ENCODE assay signal across 8 cellular contexts in genomic region chr7:88218428-88218745, GRCh38. TPM values are rescaled to one million over a fixed set of nuclear protein-coding genes. Genes with fewer than 3 reads are reported as not detected.
DNase-seq lines count a peak whose midpoint lies in the region; ATAC-seq and TF ChIP-seq lines count a peak whose summit lies in the region.

No MANE protein-coding gene starts in this region.

- CTCF ChIA-PET in activated naive CD4-positive, alpha-beta T cell treated with anti-CD3 and anti-CD28 coated beads, Interleukin-2, amount 10 ng/mL, durations not matched to agents 7 days and 5 days (lab: Charles Lee), result interaction anchor here (1.2 kb wide), 1 partner anchor 9 kb away, joined by 3 read pairs; no protein-coding TSS in a partner anchor

- H3K9me3 Mint-ChIP-seq in activated naive CD4-positive, alpha-beta T cell treated with anti-CD3 and anti-CD28 coated beads, Interleukin-2, amount 10 ng/mL, durations not matched to agents 7 days and 5 days, result no peaks in the 10 kb centered on the region

- no peaks in the 10 kb centered on the region for H3K9me3 ChIP-seq in mesodermal cell (ENCODE audit: control insufficient read depth, low read length)
- no peaks in the 10 kb centered on the region for H3K9me3 ChIP-seq in upper lobe of left lung

- no peaks in the 10 kb centered on the region for H3K4me1 ChIP-seq in mesodermal cell (ENCODE audit: control insufficient read depth, insufficient read depth, low read length, poor library complexity, severe bottlenecking)
- H3K4me1 ChIP-seq in upper lobe of left lung, result peaks cover 16 to 29% (median 22%) of the 10 kb centered on the region in 4 donors

- H3K27ac ChIP-seq in mesodermal cell (ENCODE audit: low read depth, low read length, severe bottlenecking), result no peak overlapping the region
- H3K27ac ChIP-seq in upper lobe of left lung, result peak overlapping the region; percentile 89 to 96 (median 91)

- H3K36me3 ChIP-seq in mesodermal cell (ENCODE audit: control insufficient read depth, insufficient read depth, low read length), result peaks cover 35% of the 10 kb centered on the region
- H3K36me3 ChIP-seq in upper lobe of left lung, result peaks cover 0 to 36% (median 9%) of the 10 kb centered on the region in 4 donors

- H3K27ac Mint-ChIP-seq in activated naive CD4-positive, alpha-beta T cell treated with anti-CD3 and anti-CD28 coated beads, Interleukin-2, amount 10 ng/mL, durations not matched to agents 7 days and 5 days, result peak overlapping the region; percentile 91

- WGBS in mesodermal cell (ENCODE audit: insufficient coverage in 2 of 2), 2 experiments, result 72 to 86% methylated on average over 3 to 4 of the region's 5 CpGs
- 42 to 46% methylated on average over 5 of the region's 5 CpGs for WGBS in upper lobe of left lung, 2 donors

- DNase-seq in activated naive CD4-positive, alpha-beta T cell treated with anti-CD3 and anti-CD28 coated beads, Interleukin-2, amount 10 ng/mL, durations not matched to agents 7 days and 5 days, result no peak
- no peak for DNase-seq in activated naive CD4-positive, alpha-beta T cell (lab: John Stamatoyannopoulos, UW)
- no peak for DNase-seq in astrocyte of the cerebellum (ENCODE audit: low read depth)
- DNase-seq in upper lobe of left lung, result no peak
- no peak for DNase-seq in DMS 273 (lab: John Stamatoyannopoulos, UW; ENCODE audit: unreplicated experiment)
- DNase-seq in activated CD8-positive, alpha-beta memory T cell treated with anti-CD3 and anti-CD28 coated beads, Interleukin-2, amount 50 U/mL, for 4 hours, result no peak
- no peak for DNase-seq in NAMALWA (ENCODE audit: low spot score)

- no peaks in the 10 kb centered on the region for H3K27me3 ChIP-seq in upper lobe of left lung

- in situ Hi-C loops in astrocyte of the cerebellum (cut with HindIII; ENCODE audit: low sequenced_read_pairs), result no loop called here

- peak overlapping the region; percentile 87 for H3K4me3 ChIP-seq in astrocyte of the cerebellum (ENCODE audit: low read depth, low read length)
- H3K4me3 ChIP-seq in mesodermal cell (ENCODE audit: extremely low read depth, insufficient read depth, low read length, poor library complexity, severe bottlenecking), result peak overlapping the region; percentile 85
- peak overlapping the region; percentile 4 to 98 (median 90) for H3K4me3 ChIP-seq in upper lobe of left lung

- no peak for TF ChIP-seq EP300 in upper lobe of left lung (IDR thresholded peaks at IDR 0.05)

- peak overlapping the region; percentile 76 for H3K4me3 Mint-ChIP-seq in activated naive CD4-positive, alpha-beta T cell treated with anti-CD3 and anti-CD28 coated beads, Interleukin-2, amount 10 ng/mL, durations not matched to agents 7 days and 5 days

- H3K27me3 Mint-ChIP-seq in activated naive CD4-positive, alpha-beta T cell treated with anti-CD3 and anti-CD28 coated beads, Interleukin-2, amount 10 ng/mL, durations not matched to agents 7 days and 5 days, result no peaks in the 10 kb centered on the region

- peaks cover 35% of the 10 kb centered on the region for H3K4me1 Mint-ChIP-seq in activated naive CD4-positive, alpha-beta T cell treated with anti-CD3 and anti-CD28 coated beads, Interleukin-2, amount 10 ng/mL, durations not matched to agents 7 days and 5 days

- no peak for ATAC-seq in upper lobe of left lung (ENCODE audit: low FRiP score in 2 of 2)

- no peak for TF ChIP-seq CTCF in astrocyte of the cerebellum (IDR thresholded peaks at IDR 0.05; ENCODE audit: low read depth, low read length, missing control alignments)
- no peak for TF ChIP-seq CTCF in upper lobe of left lung (IDR thresholded peaks at IDR 0.05)

- H3K36me3 Mint-ChIP-seq in activated naive CD4-positive, alpha-beta T cell treated with anti-CD3 and anti-CD28 coated beads, Interleukin-2, amount 10 ng/mL, durations not matched to agents 7 days and 5 days, result peaks cover 24% of the 10 kb centered on the region

- no peak for TF ChIP-seq POLR2A in upper lobe of left lung (IDR thresholded peaks at IDR 0.05)

RNA-seq across cellular contexts. Expression of gene SRI, which starts 1.5 kb away (rescaled TPM):
- 151 TPM for polyA plus RNA-seq in mesodermal cell (2013, experiment 1 of 2)
- polyA plus RNA-seq in mesodermal cell (2013, experiment 2 of 2), result 143 TPM
- 100 to 1,000 TPM in 3 of 6 donors, 10 to 100 TPM in 3; 20.0 to 120 (median 91.8) TPM for total RNA-seq in upper lobe of left lung
